In the genomic region with DNA sequence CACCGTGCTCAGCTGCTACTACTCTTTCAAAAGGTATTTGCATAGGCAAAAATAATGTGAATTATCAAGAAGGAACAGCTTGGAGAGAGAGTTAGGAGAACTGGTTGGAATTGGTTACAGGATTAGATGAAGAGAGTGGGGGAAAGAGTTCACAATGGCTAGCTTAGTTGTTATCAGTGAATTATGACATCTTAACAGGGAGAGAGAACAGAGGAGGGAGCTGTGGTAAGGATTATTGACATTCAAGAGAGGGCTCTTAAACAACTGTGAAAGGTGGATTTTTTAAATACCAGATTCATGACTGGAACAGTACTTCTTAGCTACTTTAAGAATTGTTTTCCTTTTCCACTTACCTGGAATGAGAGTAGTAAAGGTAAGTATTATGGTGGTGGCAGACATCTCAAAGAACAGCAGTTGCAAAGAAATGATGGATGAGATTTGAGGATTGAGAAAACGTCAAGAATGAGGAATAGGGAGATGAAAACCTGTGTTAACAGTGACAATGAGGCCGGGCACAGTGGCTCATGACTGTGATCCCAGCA, we compare ENCODE assay signal across 2 cellular contexts.
TF ChIP-seq lines count a peak whose summit lies in the region.

No MANE protein-coding gene starts in this region.

TF ChIP-seq in IMR-90, 13 proteins besides CTCF, POLR2A, EP300 and RAD21:
- TF ChIP-seq CEBPB (IDR thresholded peaks at IDR 0.05; ENCODE audit: low read depth, low read length) = no peak
- TF ChIP-seq, protein P1, sequence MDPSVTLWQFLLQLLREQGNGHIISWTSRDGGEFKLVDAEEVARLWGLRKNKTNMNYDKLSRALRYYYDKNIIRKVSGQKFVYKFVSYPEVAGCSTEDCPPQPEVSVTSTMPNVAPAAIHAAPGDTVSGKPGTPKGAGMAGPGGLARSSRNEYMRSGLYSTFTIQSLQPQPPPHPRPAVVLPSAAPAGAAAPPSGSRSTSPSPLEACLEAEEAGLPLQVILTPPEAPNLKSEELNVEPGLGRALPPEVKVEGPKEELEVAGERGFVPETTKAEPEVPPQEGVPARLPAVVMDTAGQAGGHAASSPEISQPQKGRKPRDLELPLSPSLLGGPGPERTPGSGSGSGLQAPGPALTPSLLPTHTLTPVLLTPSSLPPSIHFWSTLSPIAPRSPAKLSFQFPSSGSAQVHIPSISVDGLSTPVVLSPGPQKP (IDR thresholded peaks at IDR 0.05; ENCODE audit: borderline replicate concordance, low read depth, low read length) = no peak

TF ChIP-seq in GM12891, 5 proteins besides CTCF, POLR2A, EP300 and RAD21:
- TF ChIP-seq SPI1 (IDR thresholded peaks at IDR 0.05; ENCODE audit: low read depth, low read length) (no peak), POLR2AphosphoS5 (IDR thresholded peaks at IDR 0.05; ENCODE audit: low read depth, low read length) (no peak), POU2F2 (IDR thresholded peaks at IDR 0.05; ENCODE audit: low read depth, low read length) (no peak), PAX5 (IDR thresholded peaks at IDR 0.05; ENCODE audit: insufficient read depth, low read length, severe bottlenecking) (no peak), TAF1 (IDR thresholded peaks at IDR 0.05; ENCODE audit: low read depth, low read length) (no peak)
TF ChIP-seq in GM12891: peak in this region for 0.
